In genomic region chr6:105882833-105883232, GRCh38 we compare ENCODE assay signal across 19 cellular contexts.
"Had no signal": no experiment of that assay in that cellular context is flagged by ENCODE, and none has a peak within 500 bp of the region (broad histone marks: within the 10 kb centered on the region; RNA-seq: fewer than 3 reads in every experiment).

No MANE protein-coding gene starts in this region.

- H3K4me3 ChIP-seq: coronary artery, esophagus squamous epithelium, gastroesophageal sphincter, testis, uterus had no signal

- DNase-seq: activated CD4-positive, alpha-beta T cell treated with anti-CD3 and anti-CD28 coated beads, Interleukin-2, amount 10 ng/mL, durations not matched to agents 7 days and 5 days; activated gamma-delta T cell treated with Interleukin-2 at 50 U/mL for 16 hours; activated T-cell treated with anti-CD3 and anti-CD28 coated beads, Interleukin-2, amount 50 U/mL, for 1 hour; cerebellar nuclear complex; endodermal cell; esophagus squamous epithelium; head of caudate nucleus; hypothalamus; left ventricle myocardium superior; mammary epithelial cell; natural killer cell; stimulated activated CD4-positive, alpha-beta T cell treated with anti-CD3 and anti-CD28 coated beads, Interleukin-2, amount 100 ng/mL, for 48 hours; stimulated activated CD8-positive, alpha-beta memory T cell treated with anti-CD3 and anti-CD28 coated beads, Interleukin-4, amount 100 ng/mL, for 48 hours; stimulated activated naive B cell treated with anti-CD40 and anti-IgM and Interleukin-4, amounts not matched to agents 10 μg/mL and 1 μg/mL and 100 μg/mL, for 72 hours; testis; trophoblast cell; uterus had no signal
